2 cellular contexts compared by ENCODE assay signal in genomic region chr13:98158172-98158907, GRCh38.
TF ChIP-seq lines count a peak whose summit lies in the region.

No MANE protein-coding gene starts in this region.

TF ChIP-seq in liver, 16 proteins besides CTCF, POLR2A, EP300 and RAD21:
- TF ChIP-seq HNF4A (conservative IDR thresholded peaks at IDR 0.05) (peak; percentile 28 to 50), RXRA (IDR thresholded peaks at IDR 0.05) (peak in 1 of 2 donors; percentile 18), ATF3 (IDR thresholded peaks at IDR 0.05) (no peak)

TF ChIP-seq in HepG2, 621 proteins besides CTCF, POLR2A, EP300 and RAD21:
- TF ChIP-seq NFE2L2 (IDR thresholded peaks at IDR 0.05; ENCODE audit: low read length): no peak
- no peak for TF ChIP-seq ZSCAN25 (CRISPR knock-in tag; IDR thresholded peaks at IDR 0.05)
- no peak for TF ChIP-seq THAP7 (CRISPR knock-in tag; IDR thresholded peaks at IDR 0.05)
